ENCODE assay signal across 26 cellular contexts in genomic region chr10:73862011-73862410, GRCh38. TPM values are rescaled to one million over a fixed set of nuclear protein-coding genes. Genes with fewer than 3 reads are reported as not detected.
A peak's percentile ranks its signal among the peaks of the same experiment; 100 is the strongest.
DNase-seq lines count a peak whose midpoint lies in the region; ATAC-seq and TF ChIP-seq lines count a peak whose summit lies in the region.
"Had no signal": no experiment of that assay in that cellular context is flagged by ENCODE, and none has a peak within 500 bp of the region (broad histone marks: within the 10 kb centered on the region; RNA-seq: fewer than 3 reads in every experiment).

No MANE protein-coding gene starts in this region.

- H3K27ac ChIP-seq in CD4-positive, CD25-positive, alpha-beta regulatory T cell (ENCODE audit: insufficient read depth, low read length, poor library complexity, severe bottlenecking) = no peak overlapping the region
- H3K27ac ChIP-seq in neuronal stem cell (replicated peaks; ENCODE audit: low read length) (no peak overlapping the region), mesenchymal stem cell (ENCODE audit: low read length, poor library complexity, severe bottlenecking) (no peak overlapping the region)
- H3K27ac ChIP-seq: hepatocyte, ovary, uterus had no signal

- H4K8ac ChIP-seq in neuronal stem cell (ENCODE audit: low read depth, low read length) (no peak overlapping the region), mesenchymal stem cell (ENCODE audit: low read length) (no peak overlapping the region)

- H2BK15ac ChIP-seq in neuronal stem cell (ENCODE audit: low read length) (no peak overlapping the region), mesenchymal stem cell (ENCODE audit: low read depth, poor library complexity, severe bottlenecking) (no peak overlapping the region)

- H3K36me3 ChIP-seq in CD4-positive, CD25-positive, alpha-beta regulatory T cell (ENCODE audit: control insufficient read depth, insufficient read depth, low read length) = peaks cover 52% of the 10 kb centered on the region
- H3K36me3 ChIP-seq in Loucy (ENCODE audit: insufficient read depth, low read length) (peaks cover 49% of the 10 kb centered on the region; the same call in 1 of the 2 replicates), neuronal stem cell (replicated peaks in 1 of 2; ENCODE audit: control insufficient read depth in 2 of 2, insufficient read depth in 2 of 2, low read length in 2 of 2) (peaks cover 25 to 54% of the 10 kb centered on the region in 2 donors), mesenchymal stem cell (ENCODE audit: control insufficient read depth in 1 of 2, insufficient read depth in 2 of 2, low read depth in 1 of 2, low read length in 2 of 2) (peaks cover 59 to 81% of the 10 kb centered on the region in 2 experiments)
- H3K36me3 ChIP-seq: ovary, uterus had no signal

- H3K4me1 Mint-ChIP-seq in CD4-positive, CD25-positive, alpha-beta regulatory T cell = peaks cover 12 to 92% (median 62%) of the 10 kb centered on the region in 4 donors
- H3K4me1 Mint-ChIP-seq in activated T-helper 2 cell treated with anti-CD3 and anti-CD28 coated beads, Interferon-gamma antibody, Interleukin-2, Interleukin-4, amounts not matched to agents 10 μg/mL and 5 μg/mL and 100 μg/mL, durations not matched to agents 14 hours and 24 hours and 36 hours (ENCODE audit: low read depth) = peaks cover 84% of the 10 kb centered on the region

- no peaks in the 10 kb centered on the region for H3K9me3 ChIP-seq in CD4-positive, CD25-positive, alpha-beta regulatory T cell (ENCODE audit: control insufficient read depth in 2 of 2, low read length in 2 of 2)
- H3K9me3 ChIP-seq in Loucy (ENCODE audit: insufficient read depth, low read depth, low read length) = no peaks in the 10 kb centered on the region
- H3K9me3 ChIP-seq in neuronal stem cell (replicated peaks in 1 of 2; ENCODE audit: control insufficient read depth in 2 of 2, insufficient read depth in 1 of 2, low read depth in 1 of 2, low read length in 2 of 2) = peaks cover 0 to 1% of the 10 kb centered on the region in 2 donors
- H3K9me3 ChIP-seq in mesenchymal stem cell (ENCODE audit: control insufficient read depth, low read length) = no peaks in the 10 kb centered on the region
- H3K9me3 ChIP-seq: BLaER1 treated with 17β-estradiol and CSF1 and Interleukin-3, amounts not matched to agents 10 nM and 100 nM; ovary; uterus had no signal

- H3K14ac ChIP-seq in neuronal stem cell (ENCODE audit: low read length) = no peak overlapping the region
- H3K14ac ChIP-seq in mesenchymal stem cell (ENCODE audit: low read length in 2 of 2) = no peak overlapping the region

- H2BK5ac ChIP-seq in neuronal stem cell (ENCODE audit: low read length) (no peak overlapping the region), mesenchymal stem cell (ENCODE audit: low read depth, low read length, poor library complexity, severe bottlenecking) (no peak overlapping the region)

- peak overlapping the region; percentile 87 to 96 (median 87) for H3K27ac Mint-ChIP-seq in CD4-positive, CD25-positive, alpha-beta regulatory T cell
- H3K27ac Mint-ChIP-seq in activated T-helper 2 cell treated with anti-CD3 and anti-CD28 coated beads, Interferon-gamma antibody, Interleukin-2, Interleukin-4, amounts not matched to agents 10 μg/mL and 5 μg/mL and 100 μg/mL, durations not matched to agents 14 hours and 24 hours and 36 hours = peak overlapping the region; percentile 7
- H3K27ac Mint-ChIP-seq: activated naive CD4-positive, alpha-beta T cell treated with anti-CD3 and anti-CD28 coated beads, Interleukin-2, amount 50 U/mL, for 24 hours; memory B cell had no signal

- H3K4me3 ChIP-seq in CD4-positive, CD25-positive, alpha-beta regulatory T cell (ENCODE audit: low read depth, low read length) = no peak overlapping the region
- H3K4me3 ChIP-seq in Loucy (ENCODE audit: low read length, poor library complexity, severe bottlenecking) (no peak overlapping the region), neuronal stem cell (ENCODE audit: low read length in 2 of 2) (no peak overlapping the region), mesenchymal stem cell (ENCODE audit: insufficient read depth in 1 of 2, low read depth in 1 of 2, low read length in 2 of 2) (no peak overlapping the region)
- H3K4me3 ChIP-seq: BLaER1 treated with 17β-estradiol and CSF1 and Interleukin-3, amounts not matched to agents 10 nM and 100 nM; hepatocyte; ovary; smooth muscle cell; uterus had no signal

- H3K4me1 ChIP-seq in CD4-positive, CD25-positive, alpha-beta regulatory T cell (ENCODE audit: control insufficient read depth, insufficient read depth, low read length, poor library complexity, severe bottlenecking) = peaks cover 88% of the 10 kb centered on the region
- peaks cover 77% of the 10 kb centered on the region for H3K4me1 ChIP-seq in Loucy (ENCODE audit: insufficient read depth, low read length, poor library complexity, severe bottlenecking)
- peaks cover 0 to 2% of the 10 kb centered on the region in 2 donors for H3K4me1 ChIP-seq in neuronal stem cell (ENCODE audit: control insufficient read depth in 2 of 2, insufficient read depth in 1 of 2, low read depth in 1 of 2, low read length in 2 of 2)
- peaks cover 15% of the 10 kb centered on the region for H3K4me1 ChIP-seq in mesenchymal stem cell (ENCODE audit: control insufficient read depth, insufficient read depth, low read depth, low read length)

- H4K91ac ChIP-seq in neuronal stem cell (ENCODE audit: low read depth, low read length, poor library complexity) = no peak overlapping the region
- H4K91ac ChIP-seq in mesenchymal stem cell (ENCODE audit: low read length) = no peak overlapping the region

- H2AFZ ChIP-seq in Loucy (ENCODE audit: low read length) (no peak overlapping the region), neuronal stem cell (ENCODE audit: low read length) (no peak overlapping the region), mesenchymal stem cell (ENCODE audit: low read depth, low read length) (no peak overlapping the region)
- H2AFZ ChIP-seq: hepatocyte had no signal

- H2BK12ac ChIP-seq in neuronal stem cell (ENCODE audit: low read length) (no peak overlapping the region), mesenchymal stem cell (ENCODE audit: low read length in 2 of 2) (no peak overlapping the region)

- H3F3A ChIP-seq in Loucy (ENCODE audit: low read depth) = peaks cover 14% of the 10 kb centered on the region

- H3K79me1 ChIP-seq in neuronal stem cell (ENCODE audit: low read depth, low read length) (peaks cover 3% of the 10 kb centered on the region), mesenchymal stem cell (replicated peaks; ENCODE audit: low read length, poor library complexity, severe bottlenecking) (peaks cover 35% of the 10 kb centered on the region)

- H3K4me3 Mint-ChIP-seq in CD4-positive, CD25-positive, alpha-beta regulatory T cell = peak overlapping the region in 2 of 4 donors; percentile 16 to 85
- H3K4me3 Mint-ChIP-seq in activated T-helper 2 cell treated with anti-CD3 and anti-CD28 coated beads, Interferon-gamma antibody, Interleukin-2, Interleukin-4, amounts not matched to agents 10 μg/mL and 5 μg/mL and 100 μg/mL, durations not matched to agents 14 hours and 24 hours and 36 hours (ENCODE audit: low read depth) = no peak overlapping the region
- H3K4me3 Mint-ChIP-seq: activated naive CD4-positive, alpha-beta T cell treated with anti-CD3 and anti-CD28 coated beads, Interleukin-2, amount 50 U/mL, for 24 hours; memory B cell had no signal

- H4K20me1 ChIP-seq in Loucy (ENCODE audit: insufficient read depth, low read length, poor library complexity, severe bottlenecking) = peaks cover 14% of the 10 kb centered on the region

- H3K27me3 ChIP-seq in CD4-positive, CD25-positive, alpha-beta regulatory T cell (ENCODE audit: control insufficient read depth, insufficient read depth, low read length) = no peaks in the 10 kb centered on the region
- no peaks in the 10 kb centered on the region for H3K27me3 ChIP-seq in Loucy (ENCODE audit: insufficient read depth, low read length, poor library complexity, severe bottlenecking)
- no peaks in the 10 kb centered on the region for H3K27me3 ChIP-seq in neuronal stem cell (ENCODE audit: control insufficient read depth in 3 of 3, insufficient read depth in 3 of 3, low read depth in 1 of 3, low read length in 3 of 3)
- no peaks in the 10 kb centered on the region for H3K27me3 ChIP-seq in mesenchymal stem cell (ENCODE audit: control insufficient read depth in 1 of 2, insufficient read depth in 1 of 2, low read length in 2 of 2)
- H3K27me3 ChIP-seq: BLaER1 treated with 17β-estradiol and CSF1 and Interleukin-3, amounts not matched to agents 10 nM and 100 nM; hepatocyte; ovary; uterus had no signal

- TF ChIP-seq CTCF in Loucy (conservative IDR thresholded peaks at IDR 0.05; ENCODE audit: low read length) = no peak

- no peak overlapping the region for H3K18ac ChIP-seq in neuronal stem cell (ENCODE audit: low read length)
- no peak overlapping the region for H3K18ac ChIP-seq in mesenchymal stem cell (ENCODE audit: low read depth in 1 of 2, low read length in 2 of 2)

- no peaks in the 10 kb centered on the region for H3K9me2 ChIP-seq in Loucy (replicated peaks; ENCODE audit: low read depth, low read length)

- ATAC-seq in CD4-positive, CD25-positive, alpha-beta regulatory T cell (ENCODE audit: low read depth in 2 of 2) = no peak

- no peak for DNase-seq in CD4-positive, CD25-positive, alpha-beta regulatory T cell
- DNase-seq in activated T-helper 2 cell treated with anti-CD3 and anti-CD28 coated beads, Interferon-gamma antibody, Interleukin-2, Interleukin-4, amounts not matched to agents 10 μg/mL and 5 μg/mL and 100 μg/mL, durations not matched to agents 14 hours and 24 hours and 36 hours (ENCODE audit: low spot score) = no peak
- DNase-seq in neuronal stem cell (ENCODE audit: low spot score) = no peak
- DNase-seq in head of caudate nucleus = no peak
- DNase-seq in NCI-H2196 (lab: John Stamatoyannopoulos, UW; ENCODE audit: unreplicated experiment) = no peak
- no peak for DNase-seq in NCI-H1930 (lab: John Stamatoyannopoulos, UW)
- DNase-seq in mesenchymal stem cell = no peak
- DNase-seq: activated CD4-positive, alpha-beta T cell treated with anti-CD3 and anti-CD28 coated beads for 48 hours; activated T-cell treated with anti-CD3 and anti-CD28 coated beads, Interleukin-2, amount 50 U/mL, for 48 hours; central memory CD4-positive, alpha-beta T cell; DMS 273 treated with DMSO at 0.1 percent for 48 hours; HCEC 1CT; Kasumi-1; NCI-H1092 treated with DMSO at 0.1 percent for 48 hours; NCI-H2081; ovary; retina; SIG-M5; T-helper 1 cell; uterus had no signal

- H3K9me3 Mint-ChIP-seq in CD4-positive, CD25-positive, alpha-beta regulatory T cell = no peaks in the 10 kb centered on the region
- H3K9me3 Mint-ChIP-seq in activated T-helper 2 cell treated with anti-CD3 and anti-CD28 coated beads, Interferon-gamma antibody, Interleukin-2, Interleukin-4, amounts not matched to agents 10 μg/mL and 5 μg/mL and 100 μg/mL, durations not matched to agents 14 hours and 24 hours and 36 hours = no peaks in the 10 kb centered on the region
- H3K9me3 Mint-ChIP-seq: activated naive CD4-positive, alpha-beta T cell treated with anti-CD3 and anti-CD28 coated beads, Interleukin-2, amount 50 U/mL, for 24 hours; memory B cell had no signal

- H3K4ac ChIP-seq in neuronal stem cell (ENCODE audit: low read length) (no peak overlapping the region), mesenchymal stem cell (ENCODE audit: low read depth in 1 of 2, low read length in 2 of 2) (no peak overlapping the region)

- peak overlapping the region; percentile 12 for H3K4me2 ChIP-seq in Loucy (ENCODE audit: low read depth, low read length, poor library complexity, severe bottlenecking)
- H3K4me2 ChIP-seq in neuronal stem cell (ENCODE audit: insufficient read depth, low read length, poor library complexity, severe bottlenecking) = no peak overlapping the region
- no peak overlapping the region for H3K4me2 ChIP-seq in mesenchymal stem cell (ENCODE audit: low read length, poor library complexity, severe bottlenecking)
- H3K4me2 ChIP-seq: hepatocyte, smooth muscle cell had no signal

- H2AK5ac ChIP-seq in neuronal stem cell (ENCODE audit: low read depth, low read length) (no peak overlapping the region), mesenchymal stem cell (ENCODE audit: low read length, severe bottlenecking) (no peak overlapping the region)

- H2BK120ac ChIP-seq in neuronal stem cell (ENCODE audit: low read depth, low read length) (no peak overlapping the region), mesenchymal stem cell (ENCODE audit: low read depth, low read length) (no peak overlapping the region)

- intact Hi-C loops in activated T-helper 2 cell treated with anti-CD3 and anti-CD28 coated beads, Interferon-gamma antibody, Interleukin-2, Interleukin-4, amounts not matched to agents 10 μg/mL and 5 μg/mL and 100 μg/mL, durations not matched to agents 14 hours and 24 hours and 36 hours (cut with micrococcal nuclease) = no loop called here
- intact Hi-C loops in head of caudate nucleus (cut with DNase I) = no loop called here

- no CpG with 5 or more reads among the region's 8 CpGs for WGBS in neuronal stem cell (ENCODE audit: extremely low coverage in 2 of 2, insufficient read length in 2 of 2, insufficient replicate concordance in 1 of 2), 2 donors
- WGBS in mesenchymal stem cell = 85% methylated on average over 4 of the region's 8 CpGs

- H3K23ac ChIP-seq in neuronal stem cell (ENCODE audit: low read depth, low read length, poor library complexity) (peak overlapping the region; percentile 61), mesenchymal stem cell (ENCODE audit: low read length in 2 of 2) (no peak overlapping the region)

- H3K36me3 Mint-ChIP-seq in CD4-positive, CD25-positive, alpha-beta regulatory T cell = peaks cover 28% of the 10 kb centered on the region
- H3K36me3 Mint-ChIP-seq in activated T-helper 2 cell treated with anti-CD3 and anti-CD28 coated beads, Interferon-gamma antibody, Interleukin-2, Interleukin-4, amounts not matched to agents 10 μg/mL and 5 μg/mL and 100 μg/mL, durations not matched to agents 14 hours and 24 hours and 36 hours (ENCODE audit: low read depth) = peaks cover 57% of the 10 kb centered on the region

- H3K27me3 Mint-ChIP-seq in CD4-positive, CD25-positive, alpha-beta regulatory T cell = no peaks in the 10 kb centered on the region
- no peaks in the 10 kb centered on the region for H3K27me3 Mint-ChIP-seq in activated T-helper 2 cell treated with anti-CD3 and anti-CD28 coated beads, Interferon-gamma antibody, Interleukin-2, Interleukin-4, amounts not matched to agents 10 μg/mL and 5 μg/mL and 100 μg/mL, durations not matched to agents 14 hours and 24 hours and 36 hours (ENCODE audit: low read depth)
- H3K27me3 Mint-ChIP-seq: activated naive CD4-positive, alpha-beta T cell treated with anti-CD3 and anti-CD28 coated beads, Interleukin-2, amount 50 U/mL, for 24 hours; memory B cell had no signal

- H3K79me2 ChIP-seq in Loucy (ENCODE audit: insufficient read depth, low read length) = peaks cover 93% of the 10 kb centered on the region

- H3K9ac ChIP-seq in Loucy (ENCODE audit: low read depth, low read length, poor library complexity, severe bottlenecking) = no peak overlapping the region
- H3K9ac ChIP-seq in neuronal stem cell (ENCODE audit: low read depth, low read length, poor library complexity) = no peak overlapping the region
- H3K9ac ChIP-seq in mesenchymal stem cell (ENCODE audit: low read length) = no peak overlapping the region

RNA-seq across cellular contexts. Expression of gene CAMK2G, which starts 12.3 kb away (rescaled TPM):
- 58.8 TPM for total RNA-seq in CD4-positive, CD25-positive, alpha-beta regulatory T cell
- polyA plus RNA-seq in CD4-positive, CD25-positive, alpha-beta regulatory T cell = 1 to 10 TPM; 4.3 to 5.3 (median 4.7) TPM
- 25.8 and 26.4 TPM in 2 replicates for total RNA-seq in activated T-helper 2 cell treated with anti-CD3 and anti-CD28 coated beads, Interferon-gamma antibody, Interleukin-2, Interleukin-4, amounts not matched to agents 10 μg/mL and 5 μg/mL and 100 μg/mL, durations not matched to agents 14 hours and 24 hours and 36 hours
- 30.5 TPM for polyA plus RNA-seq in neuronal stem cell (2013, experiment 1 of 2)
- 31.7 TPM for polyA plus RNA-seq in neuronal stem cell (2013, experiment 2 of 2)
- 17.2 TPM for polyA plus RNA-seq in mesenchymal stem cell (2013, experiment 1 of 2)
- 16.4 TPM for polyA plus RNA-seq in mesenchymal stem cell (2013, experiment 2 of 2)

RNA-seq across cellular contexts. Expression of gene PLAU, which starts 48.9 kb away (rescaled TPM):
- total RNA-seq in CD4-positive, CD25-positive, alpha-beta regulatory T cell = 0.35 TPM
- not detected for polyA plus RNA-seq in CD4-positive, CD25-positive, alpha-beta regulatory T cell
- 1.7 and 1.8 TPM in 2 replicates for total RNA-seq in activated T-helper 2 cell treated with anti-CD3 and anti-CD28 coated beads, Interferon-gamma antibody, Interleukin-2, Interleukin-4, amounts not matched to agents 10 μg/mL and 5 μg/mL and 100 μg/mL, durations not matched to agents 14 hours and 24 hours and 36 hours
- polyA plus RNA-seq in neuronal stem cell (2013, experiment 1 of 2) = 8.0 TPM
- polyA plus RNA-seq in neuronal stem cell (2013, experiment 2 of 2) = 7.7 TPM
- polyA plus RNA-seq in mesenchymal stem cell (2013, experiment 1 of 2) = 1,126 TPM
- polyA plus RNA-seq in mesenchymal stem cell (2013, experiment 2 of 2) = 1,146 TPM

RNA-seq across cellular contexts. Expression of gene NDST2, which starts 50.6 kb away (rescaled TPM):
- 74.4 TPM for total RNA-seq in CD4-positive, CD25-positive, alpha-beta regulatory T cell
- 10 to 100 TPM; 20.6 to 28.5 (median 24.6) TPM for polyA plus RNA-seq in CD4-positive, CD25-positive, alpha-beta regulatory T cell
- 46.5 and 46.9 TPM in 2 replicates for total RNA-seq in activated T-helper 2 cell treated with anti-CD3 and anti-CD28 coated beads, Interferon-gamma antibody, Interleukin-2, Interleukin-4, amounts not matched to agents 10 μg/mL and 5 μg/mL and 100 μg/mL, durations not matched to agents 14 hours and 24 hours and 36 hours
- polyA plus RNA-seq in neuronal stem cell (2013, experiment 1 of 2) = 14.3 TPM
- 14.9 TPM for polyA plus RNA-seq in neuronal stem cell (2013, experiment 2 of 2)
- 16.6 TPM for polyA plus RNA-seq in mesenchymal stem cell (2013, experiment 1 of 2)
- polyA plus RNA-seq in mesenchymal stem cell (2013, experiment 2 of 2) = 16.7 TPM
